In genomic region chr19:9324584-9324962, GRCh38 we compare ENCODE assay signal across 1 cellular context.
TF ChIP-seq lines count a peak whose summit lies in the region.

No MANE protein-coding gene starts in this region.

TF ChIP-seq in GM23338, 12 proteins besides CTCF, POLR2A, EP300 and RAD21 (continued from another document):
- TF ChIP-seq, protein P1, sequence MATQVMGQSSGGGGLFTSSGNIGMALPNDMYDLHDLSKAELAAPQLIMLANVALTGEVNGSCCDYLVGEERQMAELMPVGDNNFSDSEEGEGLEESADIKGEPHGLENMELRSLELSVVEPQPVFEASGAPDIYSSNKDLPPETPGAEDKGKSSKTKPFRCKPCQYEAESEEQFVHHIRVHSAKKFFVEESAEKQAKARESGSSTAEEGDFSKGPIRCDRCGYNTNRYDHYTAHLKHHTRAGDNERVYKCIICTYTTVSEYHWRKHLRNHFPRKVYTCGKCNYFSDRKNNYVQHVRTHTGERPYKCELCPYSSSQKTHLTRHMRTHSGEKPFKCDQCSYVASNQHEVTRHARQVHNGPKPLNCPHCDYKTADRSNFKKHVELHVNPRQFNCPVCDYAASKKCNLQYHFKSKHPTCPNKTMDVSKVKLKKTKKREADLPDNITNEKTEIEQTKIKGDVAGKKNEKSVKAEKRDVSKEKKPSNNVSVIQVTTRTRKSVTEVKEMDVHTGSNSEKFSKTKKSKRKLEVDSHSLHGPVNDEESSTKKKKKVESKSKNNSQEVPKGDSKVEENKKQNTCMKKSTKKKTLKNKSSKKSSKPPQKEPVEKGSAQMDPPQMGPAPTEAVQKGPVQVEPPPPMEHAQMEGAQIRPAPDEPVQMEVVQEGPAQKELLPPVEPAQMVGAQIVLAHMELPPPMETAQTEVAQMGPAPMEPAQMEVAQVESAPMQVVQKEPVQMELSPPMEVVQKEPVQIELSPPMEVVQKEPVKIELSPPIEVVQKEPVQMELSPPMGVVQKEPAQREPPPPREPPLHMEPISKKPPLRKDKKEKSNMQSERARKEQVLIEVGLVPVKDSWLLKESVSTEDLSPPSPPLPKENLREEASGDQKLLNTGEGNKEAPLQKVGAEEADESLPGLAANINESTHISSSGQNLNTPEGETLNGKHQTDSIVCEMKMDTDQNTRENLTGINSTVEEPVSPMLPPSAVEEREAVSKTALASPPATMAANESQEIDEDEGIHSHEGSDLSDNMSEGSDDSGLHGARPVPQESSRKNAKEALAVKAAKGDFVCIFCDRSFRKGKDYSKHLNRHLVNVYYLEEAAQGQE (IDR thresholded peaks at IDR 0.05; ENCODE audit: unreplicated experiment): no peak
- TF ChIP-seq ZNF331 (CRISPR knock-in tag; IDR thresholded peaks at IDR 0.05; ENCODE audit: low read depth): no peak
- TF ChIP-seq POLR2AphosphoS5 (IDR thresholded peaks at IDR 0.05; ENCODE audit: low read depth): no peak
